22 cellular contexts compared by ENCODE assay signal in genomic region chr21:38075833-38076567, GRCh38.
"Had no signal": no experiment of that assay in that cellular context is flagged by ENCODE, and none has a peak within 500 bp of the region (broad histone marks: within the 10 kb centered on the region; RNA-seq: fewer than 3 reads in every experiment).

No MANE protein-coding gene starts in this region.

- H3K4me1 Mint-ChIP-seq: natural killer cell had no signal

- DNase-seq: activated CD4-positive, alpha-beta T cell treated with anti-CD3 and anti-CD28 coated beads for 1 hour; activated CD8-positive, alpha-beta memory T cell treated with anti-CD3 and anti-CD28 coated beads for 24 hours; activated CD8-positive, alpha-beta memory T cell treated with anti-CD3 and anti-CD28 coated beads, Interleukin-2, amount 50 U/mL, for 48 hours; activated gamma-delta T cell; activated T-cell treated with anti-CD3 and anti-CD28 coated beads, Interleukin-2, amount 50 U/mL, for 72 hours; effector memory CD4-positive, alpha-beta T cell; foreskin melanocyte; glutamatergic neuron; hypothalamus; islet precursor cell; left colon; lower lobe of right lung; natural killer cell; occipital lobe; posterior cingulate gyrus; stimulated activated CD8-positive, alpha-beta memory T cell treated with anti-CD3 and anti-CD28 coated beads, Interleukin-4, amount 100 ng/mL, for 48 hours; stimulated activated naive CD4-positive, alpha-beta T cell; T-helper 2 cell; thyroid gland had no signal

- H3K4me3 ChIP-seq: lower lobe of right lung, thyroid gland had no signal

- H3K4me3 Mint-ChIP-seq: activated naive CD8-positive, alpha-beta T cell; activated T-cell treated with anti-CD3 and anti-CD28 coated beads, Interleukin-2, amount 50 U/mL, for 72 hours; dendritic cell treated with granulocyte-macrophage colony-stimulating factor and Interleukin-4, amounts not matched to agents 40 ng/mL and 50 ng/mL, for 4 days; natural killer cell had no signal

- H3K36me3 ChIP-seq: lower lobe of right lung, thyroid gland had no signal

- H3K36me3 Mint-ChIP-seq: activated naive CD8-positive, alpha-beta T cell; natural killer cell had no signal

- H3K27ac ChIP-seq: lower lobe of right lung, thyroid gland, VCaP had no signal

- H3K27ac Mint-ChIP-seq: activated naive CD8-positive, alpha-beta T cell; activated T-cell treated with anti-CD3 and anti-CD28 coated beads, Interleukin-2, amount 50 U/mL, for 72 hours; dendritic cell treated with granulocyte-macrophage colony-stimulating factor and Interleukin-4, amounts not matched to agents 40 ng/mL and 50 ng/mL, for 4 days; natural killer cell had no signal

- ATAC-seq: activated T-cell treated with anti-CD3 and anti-CD28 coated beads, Interleukin-2, amount 50 U/mL, for 72 hours; left colon; lower lobe of right lung; natural killer cell had no signal

- H3K27me3 ChIP-seq: thyroid gland had no signal
